In genomic region chr19:45766919-45767346, GRCh38 we compare ENCODE assay signal across 10 cellular contexts. TPM values are rescaled to one million over a fixed set of nuclear protein-coding genes. Genes with fewer than 3 reads are reported as not detected.
DNase-seq lines count a peak whose midpoint lies in the region; ATAC-seq, FAIRE-seq and TF ChIP-seq lines count a peak whose summit lies in the region.
"Had no signal": no experiment of that assay in that cellular context is flagged by ENCODE, and none has a peak within 500 bp of the region (broad histone marks: within the 10 kb centered on the region; RNA-seq: fewer than 3 reads in every experiment).

No MANE protein-coding gene starts in this region.

- H3K4me3 Mint-ChIP-seq in brain: peak overlapping the region; percentile 84 to 97 (median 92)
- H3K4me3 Mint-ChIP-seq in stimulated activated effector memory CD8-positive, alpha-beta T cell treated with anti-CD3 and anti-CD28 coated beads, Interleukin-12 subunit alpha, Interleukin-12 subunit beta, amount 100 ng/mL, for 72 hours: peak overlapping the region; percentile 90

- peak overlapping the region; percentile 100; the same call in 1 of the 2 replicates for H3K9ac ChIP-seq in iPS-20b (ENCODE audit: low read depth, low read length)
- H3K9ac ChIP-seq in Karpas-422 (ENCODE audit: low read length): no peak overlapping the region

- H3K4me1 Mint-ChIP-seq in brain: peaks cover 33% of the 10 kb centered on the region
- peaks cover 23% of the 10 kb centered on the region for H3K4me1 Mint-ChIP-seq in stimulated activated effector memory CD8-positive, alpha-beta T cell treated with anti-CD3 and anti-CD28 coated beads, Interleukin-12 subunit alpha, Interleukin-12 subunit beta, amount 100 ng/mL, for 72 hours

- H3K4me1 ChIP-seq in HAP-1 (peaks cover 15% of the 10 kb centered on the region), iPS-20b (ENCODE audit: insufficient read depth, low read length) (peaks cover 16% of the 10 kb centered on the region; the same call in 1 of the 2 replicates), Karpas-422 (ENCODE audit: low read length) (peaks cover 24% of the 10 kb centered on the region), small intestine (ENCODE audit: control insufficient read depth in 2 of 2, insufficient read depth in 1 of 2, low read depth in 1 of 2, low read length in 1 of 2) (peaks cover 0 to 2% of the 10 kb centered on the region in 2 donors)

- H3K27ac ChIP-seq in iPS-20b (ENCODE audit: low read length) (no peak overlapping the region), Karpas-422 (ENCODE audit: low read length) (no peak overlapping the region), small intestine (ENCODE audit: low read depth in 1 of 2, low read length in 1 of 2) (peak overlapping the region in 1 of 2 donors; percentile 90)

- in situ Hi-C loops in HAP-1 (cut with MboI; ENCODE audit: low sequenced_read_pairs): no loop called here

- H3K9me3 ChIP-seq in HAP-1 (no peaks in the 10 kb centered on the region), iPS-20b (ENCODE audit: insufficient read depth, low read depth, low read length) (no peaks in the 10 kb centered on the region), Karpas-422 (ENCODE audit: low read length) (no peaks in the 10 kb centered on the region), small intestine (ENCODE audit: control insufficient read depth, low read depth) (no peaks in the 10 kb centered on the region)

- H3K36me3 ChIP-seq in HAP-1 (replicated peaks) (no peaks in the 10 kb centered on the region; the same call in 1 of the 2 replicates), iPS-20b (ENCODE audit: insufficient read depth, low read depth, low read length) (no peaks in the 10 kb centered on the region), Karpas-422 (ENCODE audit: insufficient read depth, low read length) (no peaks in the 10 kb centered on the region), small intestine (ENCODE audit: control insufficient read depth in 2 of 2, insufficient read depth in 2 of 2, low read length in 2 of 2) (no peaks in the 10 kb centered on the region)

- peak overlapping the region; percentile 63 for H3K4me3 ChIP-seq in HAP-1
- H3K4me3 ChIP-seq in iPS-20b (ENCODE audit: low read length): peak overlapping the region; percentile 96
- no peak overlapping the region for H3K4me3 ChIP-seq in Karpas-422 (ENCODE audit: low read length)
- peak overlapping the region in 1 of 2 donors; percentile 68 for H3K4me3 ChIP-seq in small intestine (ENCODE audit: low read depth in 1 of 2, low read length in 2 of 2)

- H3K27me3 Mint-ChIP-seq in brain: peaks cover 10% of the 10 kb centered on the region

- peak overlapping the region; percentile 84 to 98 (median 93) for H3K27ac Mint-ChIP-seq in brain
- peak overlapping the region; percentile 32 for H3K27ac Mint-ChIP-seq in stimulated activated effector memory CD8-positive, alpha-beta T cell treated with anti-CD3 and anti-CD28 coated beads, Interleukin-12 subunit alpha, Interleukin-12 subunit beta, amount 100 ng/mL, for 72 hours
- H3K27ac Mint-ChIP-seq: activated naive CD8-positive, alpha-beta T cell treated with anti-CD3 and anti-CD28 coated beads, Interleukin-2, amount 10 ng/mL, durations not matched to agents 7 days and 5 days had no signal

- FAIRE-seq in small intestine (lab: Jason Lieb, UNC): no peak
- FAIRE-seq: GM19239 had no signal

- no peak overlapping the region for H2AFZ ChIP-seq in Karpas-422 (ENCODE audit: low read length)

- H3K27me3 ChIP-seq in HAP-1 (ENCODE audit: low read depth) (no peaks in the 10 kb centered on the region), iPS-20b (ENCODE audit: insufficient read depth, low read length) (no peaks in the 10 kb centered on the region; the same call in 1 of the 2 replicates), Karpas-422 (ENCODE audit: low read length) (no peaks in the 10 kb centered on the region), small intestine (ENCODE audit: control insufficient read depth in 2 of 2, insufficient read depth in 2 of 2, low read length in 2 of 2) (peaks cover 0 to 2% of the 10 kb centered on the region in 2 donors)

- H3K79me2 ChIP-seq in Karpas-422 (ENCODE audit: low read length): no peaks in the 10 kb centered on the region

- H3K9me2 ChIP-seq in Karpas-422 (replicated peaks; ENCODE audit: insufficient read depth, low read length): no peaks in the 10 kb centered on the region

- peaks cover 0 to 15% (median 0%) of the 10 kb centered on the region in 5 experiments for H3K9me3 Mint-ChIP-seq in brain
- no peaks in the 10 kb centered on the region for H3K9me3 Mint-ChIP-seq in stimulated activated effector memory CD8-positive, alpha-beta T cell treated with anti-CD3 and anti-CD28 coated beads, Interleukin-12 subunit alpha, Interleukin-12 subunit beta, amount 100 ng/mL, for 72 hours
- H3K9me3 Mint-ChIP-seq: activated naive CD8-positive, alpha-beta T cell treated with anti-CD3 and anti-CD28 coated beads, Interleukin-2, amount 10 ng/mL, durations not matched to agents 7 days and 5 days had no signal

- no peak for DNase-seq in HAP-1 (ENCODE audit: low spot score in 2 of 2)
- no peak for DNase-seq in stimulated activated effector memory CD8-positive, alpha-beta T cell treated with anti-CD3 and anti-CD28 coated beads, Interleukin-12 subunit alpha, Interleukin-12 subunit beta, amount 100 ng/mL, for 72 hours (ENCODE audit: low spot score in 2 of 2)
- no peak for DNase-seq in Karpas-422
- no peak for DNase-seq in stimulated activated CD4-positive, alpha-beta T cell treated with anti-CD3 and anti-CD28 coated beads, Interleukin-2, amount 100 ng/mL, for 48 hours
- DNase-seq in small intestine: no peak
- DNase-seq in RPMI8226: no peak
- DNase-seq: activated naive CD8-positive, alpha-beta T cell treated with anti-CD3 and anti-CD28 coated beads, Interleukin-2, amount 10 ng/mL, durations not matched to agents 7 days and 5 days had no signal

- no peak overlapping the region for H3K4me2 ChIP-seq in Karpas-422 (ENCODE audit: low read depth, low read length, poor library complexity, severe bottlenecking)

- ATAC-seq in stimulated activated effector memory CD8-positive, alpha-beta T cell treated with anti-CD3 and anti-CD28 coated beads, Interleukin-12 subunit alpha, Interleukin-12 subunit beta, amount 100 ng/mL, for 72 hours: no peak

- TF ChIP-seq CTCF in brain (conservative IDR thresholded peaks at IDR 0.05): no peak

- WGBS in small intestine, 3 donors: 25 to 36% (median 34%) methylated on average over 21 to 22 of the region's 22 CpGs

- peaks cover 4% of the 10 kb centered on the region for H3K36me3 Mint-ChIP-seq in brain
- peaks cover 12% of the 10 kb centered on the region for H3K36me3 Mint-ChIP-seq in stimulated activated effector memory CD8-positive, alpha-beta T cell treated with anti-CD3 and anti-CD28 coated beads, Interleukin-12 subunit alpha, Interleukin-12 subunit beta, amount 100 ng/mL, for 72 hours
- H3K36me3 Mint-ChIP-seq: activated naive CD8-positive, alpha-beta T cell treated with anti-CD3 and anti-CD28 coated beads, Interleukin-2, amount 10 ng/mL, durations not matched to agents 7 days and 5 days had no signal

- 0 out of 2 replicates have a peak, but pooled peaks cover 4% of the 10 kb centered on the region for H4K20me1 ChIP-seq in Karpas-422 (ENCODE audit: insufficient read depth, low read depth, low read length)

RNA-seq across cellular contexts. Expression of gene SIX5, which starts 2.1 kb away (rescaled TPM):
- polyA plus RNA-seq in brain (ENCODE audit: insufficient read depth, low read depth, low replicate concordance): 4.5 TPM
- 2.6 and 4.0 TPM in 2 replicates for total RNA-seq in Karpas-422 (2014; rRNA removed; shearing (Covaris generic); ENCODE audit: low replicate concordance)
- polyA plus RNA-seq in small intestine: 10 to 100 TPM in 1 of 3 donors, 1 to 10 TPM in 2; 1.6 to 12.4 (median 3.5) TPM

RNA-seq across cellular contexts. Expression of gene DMPK, which starts 15.4 kb away (rescaled TPM):
- polyA plus RNA-seq in brain (ENCODE audit: insufficient read depth, low read depth, low replicate concordance) (30.7 TPM), small intestine (10 to 100 TPM; 12.7 to 42.2 (median 17.0) TPM)
- 11.5 and 33.7 TPM in 2 replicates for total RNA-seq in Karpas-422 (2014; rRNA removed; shearing (Covaris generic); ENCODE audit: low replicate concordance)

RNA-seq across cellular contexts. Expression of gene DMWD, which starts 25.7 kb away (rescaled TPM):
- polyA plus RNA-seq in brain (ENCODE audit: insufficient read depth, low read depth, low replicate concordance): 36.3 TPM
- total RNA-seq in Karpas-422 (2014; rRNA removed; shearing (Covaris generic); ENCODE audit: low replicate concordance): 37.8 and 61.3 TPM in 2 replicates
- 10 to 100 TPM in 1 of 3 donors, 1 to 10 TPM in 2; 4.6 to 20.9 (median 4.9) TPM for polyA plus RNA-seq in small intestine

RNA-seq across cellular contexts. Expression of gene MEIOSIN, which starts 33.7 kb away (rescaled TPM):
- polyA plus RNA-seq in brain (ENCODE audit: insufficient read depth, low read depth, low replicate concordance) (not detected), small intestine (not detected)
- not detected in 2 replicates for total RNA-seq in Karpas-422 (2014; rRNA removed; shearing (Covaris generic); ENCODE audit: low replicate concordance)
- total RNA-seq: activated naive CD8-positive, alpha-beta T cell treated with anti-CD3 and anti-CD28 coated beads, Interleukin-2, amount 10 ng/mL, durations not matched to agents 7 days and 5 days had no signal

RNA-seq across cellular contexts. Expression of gene FBXO46, which starts 36.2 kb away (rescaled TPM):
- polyA plus RNA-seq in brain (ENCODE audit: insufficient read depth, low read depth, low replicate concordance) (11.1 TPM), small intestine (1 to 10 TPM; 5.4 to 9.6 (median 9.0) TPM)
- 16.8 and 25.6 TPM in 2 replicates for total RNA-seq in Karpas-422 (2014; rRNA removed; shearing (Covaris generic); ENCODE audit: low replicate concordance)
